In genomic region chr16:90019543-90020259, GRCh38 we compare ENCODE assay signal across 8 cellular contexts. TPM values are rescaled to one million over a fixed set of nuclear protein-coding genes. Genes with fewer than 3 reads are reported as not detected.
DNase-seq lines count a peak whose midpoint lies in the region; ATAC-seq and TF ChIP-seq lines count a peak whose summit lies in the region.

No MANE protein-coding gene starts in this region.

- intact Hi-C loops in esophagus squamous epithelium (cut with DNase I) (no loop called here), aorta (cut with DNase I) (loop anchor here in 1 of 2 donors (10.0 kb wide), 2 partner anchors 95 to 145 kb away; partner anchors contain the start of genes TCF25 and TUBB3)

- no peaks in the 10 kb centered on the region for H3K36me3 Mint-ChIP-seq in neural crest cell (ENCODE audit: low read depth)

- H3K9me3 Mint-ChIP-seq in neural crest cell = no peaks in the 10 kb centered on the region

- peak overlapping the region; percentile 67 to 80 (median 74) for H3K27ac ChIP-seq in esophagus squamous epithelium
- no peak overlapping the region for H3K27ac ChIP-seq in aorta (ENCODE audit: low read depth in 1 of 2, low read length in 2 of 2)

- H3K27me3 ChIP-seq in esophagus squamous epithelium = peaks cover 0 to 9% (median 0%) of the 10 kb centered on the region in 4 donors
- no peaks in the 10 kb centered on the region for H3K27me3 ChIP-seq in aorta (ENCODE audit: control insufficient read depth in 1 of 2, insufficient read depth in 2 of 2, low read length in 1 of 2)

- no peak overlapping the region for H3K27ac Mint-ChIP-seq in neural crest cell (ENCODE audit: unreplicated experiment)

- H3K9me3 ChIP-seq in esophagus squamous epithelium = no peaks in the 10 kb centered on the region
- no peaks in the 10 kb centered on the region for H3K9me3 ChIP-seq in aorta (ENCODE audit: control insufficient read depth, low read length)

- ATAC-seq in aorta (ENCODE audit: low FRiP score) = no peak

- H3K27me3 Mint-ChIP-seq in neural crest cell (ENCODE audit: low read depth) = peaks cover 48% of the 10 kb centered on the region

- 4 to 12% methylated on average over 5 to 13 of the region's 57 CpGs for whole genome bisulfite sequencing in esophagus squamous epithelium, 2 donors
- 1% methylated on average over 26 to 57 of the region's 57 CpGs for WGBS in aorta, 2 donors

- TF ChIP-seq POLR2A in esophagus squamous epithelium (IDR thresholded peaks at IDR 0.05) = no peak

- peak in 4 of 6 experiments; percentile 26 to 54 (median 40) for TF ChIP-seq CTCF in esophagus squamous epithelium (IDR thresholded peaks at IDR 0.05)
- peak; percentile 55 for TF ChIP-seq CTCF in neural crest cell (conservative IDR thresholded peaks at IDR 0.05)

- peaks cover 22% of the 10 kb centered on the region for H3K4me1 Mint-ChIP-seq in neural crest cell

- H3K4me3 ChIP-seq in esophagus squamous epithelium (peak overlapping the region; percentile 62 to 93 (median 74)), aorta (ENCODE audit: low read length in 2 of 2) (peak overlapping the region; percentile 51 to 83)

- peak; percentile 76 for DNase-seq in NCI-H1436 (lab: John Stamatoyannopoulos, UW)
- DNase-seq in NCI-H1436 treated with DMSO at 0.1 percent for 48 hours (lab: John Stamatoyannopoulos, UW) = no peak
- peak; percentile 25 for DNase-seq in NCI-H2196 (lab: John Stamatoyannopoulos, UW; ENCODE audit: unreplicated experiment)
- peak; percentile 41 for DNase-seq in activated T-cell treated with anti-CD3 and anti-CD28 coated beads for 1 hour (ENCODE audit: low read depth)
- no peak for DNase-seq in esophagus squamous epithelium (lab: John Stamatoyannopoulos, UW)
- DNase-seq in neural crest cell (ENCODE audit: low read depth, low spot score) = no peak
- DNase-seq in aorta = no peak
- DNase-seq in cerebellar cortex (ENCODE audit: low spot score) = no peak

- H3K4me1 ChIP-seq in esophagus squamous epithelium = peaks cover 26 to 50% (median 26%) of the 10 kb centered on the region in 3 donors
- no peaks in the 10 kb centered on the region for H3K4me1 ChIP-seq in aorta (ENCODE audit: control insufficient read depth in 1 of 2, insufficient read depth in 2 of 2, low read length in 2 of 2)

- H3K36me3 ChIP-seq in esophagus squamous epithelium (no peaks in the 10 kb centered on the region), aorta (ENCODE audit: control insufficient read depth in 1 of 2, insufficient read depth in 2 of 2, low read length in 1 of 2) (no peaks in the 10 kb centered on the region)

- H3K4me3 Mint-ChIP-seq in neural crest cell = peak overlapping the region; percentile 76

RNA-seq across cellular contexts. Expression of gene DBNDD1, which starts 0.4 kb away (rescaled TPM):
- total RNA-seq in esophagus squamous epithelium (10 to 100 TPM in 2 of 4 donors, 1 to 10 TPM in 2; 5.8 to 29.2 (median 12.7) TPM), neural crest cell (4.9 and 5.6 TPM in 2 replicates), aorta (1 to 10 TPM; 1.1 to 3.5 TPM)
- polyA plus RNA-seq in aorta = 1 to 10 TPM; 3.0 to 3.2 TPM

RNA-seq across cellular contexts. Expression of gene PRDM7, which starts 57.4 kb away (rescaled TPM):
- not detected for total RNA-seq in esophagus squamous epithelium
- total RNA-seq in neural crest cell = not detected in 2 replicates
- not detected for total RNA-seq in aorta
- not detected for polyA plus RNA-seq in aorta

Comparison
In these comparisons a context has a peak if more than half of its experiments do, and no peak if none do; other contexts are left out.
1. DNase-seq: peak in NCI-H1436 (single experiment), NCI-H2196 (single experiment) and activated T-cell treated with anti-CD3 and anti-CD28 coated beads for 1 hour (single experiment); none in NCI-H1436 treated with DMSO at 0.1 percent for 48 hours (single experiment), esophagus squamous epithelium (single experiment), neural crest cell (single experiment), aorta (0 of 2) and cerebellar cortex (single experiment).
2. H3K27ac ChIP-seq: peak in esophagus squamous epithelium (4 of 4); none in aorta (0 of 2).